In genomic region chr5:163832155-163832554, GRCh38 we compare ENCODE assay signal across 34 cellular contexts.
"Had no signal": no experiment of that assay in that cellular context is flagged by ENCODE, and none has a peak within 500 bp of the region (broad histone marks: within the 10 kb centered on the region; RNA-seq: fewer than 3 reads in every experiment).

No MANE protein-coding gene starts in this region.

- H3K36me3 ChIP-seq: MG63 had no signal

- H3K4me3 ChIP-seq: MG63 had no signal

- DNase-seq: Karpas-422, Kasumi-1, KG1, MG63, MM.1S, MV-4-11, NCI-H1048, NCI-H1092, NCI-H1092 treated with DMSO at 0.1 percent for 48 hours, NCI-H1105, NCI-H1105 treated with DMSO at 0.1 percent for 48 hours, NCI-H1417, NCI-H1417 treated with DMSO at 0.1 percent for 48 hours, NCI-H1436, NCI-H1436 treated with DMSO at 0.1 percent for 48 hours, NCI-H146, NCI-H1694, NCI-H1694 treated with DMSO at 0.1 percent for 48 hours, NCI-H187, NCI-H187 treated with DMSO at 0.1 percent for 48 hours, NCI-H1930, NCI-H2029, NCI-H2029 treated with DMSO at 0.1 percent for 48 hours, NCI-H2081, NCI-H2081 treated with DMSO at 0.1 percent for 48 hours, NCI-H2107, NCI-H2171, NCI-H2171 treated with DMSO at 0.1 percent for 48 hours, NCI-H2227 treated with DMSO at 0.1 percent for 48 hours, NCI-H226, NCI-H345, NCI-H446, NCI-H446 treated with DMSO at 0.1 percent for 48 hours had no signal

- H3K27ac ChIP-seq: KMS-11 had no signal

- H3K4me2 ChIP-seq: KMS-11 had no signal

- H3K27me3 ChIP-seq: MG63 had no signal

- H3K9me3 ChIP-seq: MG63 had no signal

- H3K9ac ChIP-seq: KMS-11 had no signal
